In the genomic region with DNA sequence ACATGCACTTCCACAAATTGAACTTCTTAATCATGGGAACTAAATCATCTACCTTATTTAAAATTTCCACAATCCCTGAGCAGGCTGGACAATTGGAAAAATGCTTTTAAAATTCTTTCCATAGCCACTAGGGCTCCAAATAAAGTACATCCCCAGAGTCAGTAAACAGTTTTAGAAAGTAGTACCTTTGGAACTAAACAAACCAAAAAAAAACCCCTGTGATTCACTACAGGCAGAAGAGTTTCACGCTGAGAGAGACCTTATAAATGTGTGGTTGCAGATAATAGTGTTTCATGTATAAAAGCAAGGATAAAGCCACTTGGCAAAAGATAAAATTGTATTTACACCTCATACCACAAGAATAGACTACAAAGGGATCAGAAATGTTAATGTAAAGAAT, we compare ENCODE assay signal across 27 cellular contexts. TPM values are rescaled to one million over a fixed set of nuclear protein-coding genes. Genes with fewer than 3 reads are reported as not detected.
A peak's percentile ranks its signal among the peaks of the same experiment; 100 is the strongest.
DNase-seq lines count a peak whose midpoint lies in the region; TF ChIP-seq lines count a peak whose summit lies in the region.
"Had no signal": no experiment of that assay in that cellular context is flagged by ENCODE, and none has a peak within 500 bp of the region (broad histone marks: within the 10 kb centered on the region; RNA-seq: fewer than 3 reads in every experiment).

No MANE protein-coding gene starts in this region.

- H4K20me1 ChIP-seq in hepatocyte (ENCODE audit: insufficient read depth, poor library complexity, severe bottlenecking), result no peaks in the 10 kb centered on the region

- H3K4me3 ChIP-seq in hepatocyte, result no peak overlapping the region
- H3K4me3 ChIP-seq: ascending aorta, esophagus squamous epithelium, gastroesophageal sphincter, ovary, SK-N-MC had no signal

- DNase-seq in activated naive CD4-positive, alpha-beta T cell treated with anti-CD3 and anti-CD28 coated beads for 36 hours, result no peak
- no peak for DNase-seq in activated naive CD4-positive, alpha-beta T cell (lab: John Stamatoyannopoulos, UW)
- peak; percentile 38 for DNase-seq in HuH-7 (ENCODE audit: low spot score)
- no peak for DNase-seq in hepatocyte (ENCODE audit: low spot score)
- DNase-seq in type B pancreatic cell (ENCODE audit: extremely low spot score, unreplicated experiment), result no peak
- no peak for DNase-seq in NCI-H1417 (lab: John Stamatoyannopoulos, UW)
- DNase-seq in NCI-H1105 treated with DMSO at 0.1 percent for 48 hours (lab: John Stamatoyannopoulos, UW), result no peak
- no peak for DNase-seq in stimulated activated CD4-positive, alpha-beta T cell treated with anti-CD3 and anti-CD28 coated beads, Interleukin-4, amount 100 ng/mL, for 24 hours
- DNase-seq: activated CD4-positive, CD25-positive, alpha-beta regulatory T cell; activated naive CD4-positive, alpha-beta T cell treated with Interleukin-2 at 50 U/mL for 16 hours; cerebellar nuclear complex; DND-41; effector CD4-positive, alpha-beta T cell; esophagus squamous epithelium; H7; Kasumi-1; kidney; mesenchymal stem cell; naive B cell; NCI-H1092 treated with DMSO at 0.1 percent for 48 hours; NCI-H2107; NCI-H510A; ovary; right cardiac atrium had no signal

- no peaks in the 10 kb centered on the region for H3K9me2 ChIP-seq in hepatocyte (replicated peaks; ENCODE audit: insufficient read depth)

- CTCF ChIA-PET in activated naive CD4-positive, alpha-beta T cell treated with anti-CD3 and anti-CD28 coated beads for 36 hours (lab: Charles Lee), result interaction anchor here (0.9 kb wide), 1 partner anchor 760 kb away, joined by 3 read pairs; no protein-coding TSS in a partner anchor

- H2AFZ ChIP-seq in hepatocyte, result no peak overlapping the region

- H3K79me2 ChIP-seq in hepatocyte, result no peaks in the 10 kb centered on the region

- H3K4me1 ChIP-seq in hepatocyte (ENCODE audit: insufficient read depth), result peaks cover 8% of the 10 kb centered on the region
- H3K4me1 ChIP-seq: ascending aorta, gastroesophageal sphincter had no signal

- no peaks in the 10 kb centered on the region for H3K36me3 Mint-ChIP-seq in activated naive CD4-positive, alpha-beta T cell treated with anti-CD3 and anti-CD28 coated beads for 36 hours (ENCODE audit: low read depth)
- no peaks in the 10 kb centered on the region for H3K36me3 Mint-ChIP-seq in type B pancreatic cell
- H3K36me3 Mint-ChIP-seq: naive B cell had no signal

- H3K9me3 Mint-ChIP-seq in activated naive CD4-positive, alpha-beta T cell treated with anti-CD3 and anti-CD28 coated beads for 36 hours, result no peaks in the 10 kb centered on the region
- H3K9me3 Mint-ChIP-seq in type B pancreatic cell, result no peaks in the 10 kb centered on the region
- H3K9me3 Mint-ChIP-seq: naive B cell had no signal

- no peaks in the 10 kb centered on the region for H3K27me3 Mint-ChIP-seq in activated naive CD4-positive, alpha-beta T cell treated with anti-CD3 and anti-CD28 coated beads for 36 hours (ENCODE audit: low read depth)
- no peaks in the 10 kb centered on the region for H3K27me3 Mint-ChIP-seq in type B pancreatic cell

- H3K36me3 ChIP-seq in hepatocyte (replicated peaks; ENCODE audit: insufficient read depth, low read depth), result no peaks in the 10 kb centered on the region
- H3K36me3 ChIP-seq: ascending aorta, esophagus squamous epithelium, gastroesophageal sphincter, ovary had no signal

- peak overlapping the region; percentile 48 for H3K27ac Mint-ChIP-seq in activated naive CD4-positive, alpha-beta T cell treated with anti-CD3 and anti-CD28 coated beads for 36 hours
- no peak overlapping the region for H3K27ac Mint-ChIP-seq in type B pancreatic cell
- H3K27ac Mint-ChIP-seq: naive B cell had no signal

- no peak overlapping the region for H3K4me2 ChIP-seq in hepatocyte

- peaks cover 21% of the 10 kb centered on the region for H3K4me1 Mint-ChIP-seq in activated naive CD4-positive, alpha-beta T cell treated with anti-CD3 and anti-CD28 coated beads for 36 hours (ENCODE audit: low read depth)
- H3K4me1 Mint-ChIP-seq in type B pancreatic cell (ENCODE audit: unreplicated experiment), result peaks cover 5% of the 10 kb centered on the region
- H3K4me1 Mint-ChIP-seq: naive B cell had no signal

- H3K4me3 Mint-ChIP-seq in activated naive CD4-positive, alpha-beta T cell treated with anti-CD3 and anti-CD28 coated beads for 36 hours, result no peak overlapping the region
- no peak overlapping the region for H3K4me3 Mint-ChIP-seq in type B pancreatic cell
- H3K4me3 Mint-ChIP-seq: naive B cell had no signal

- peak; percentile 10 for TF ChIP-seq CTCF in hepatocyte (IDR thresholded peaks at IDR 0.05; ENCODE audit: poor library complexity)
- TF ChIP-seq CTCF in type B pancreatic cell (conservative IDR thresholded peaks at IDR 0.05), result peak; percentile 41

- 38% methylated on average over 1 of the region's 1 CpG for WGBS in hepatocyte (ENCODE audit: low lambda C conversion rate, missing lambda C conversion rate)

- H3K27ac ChIP-seq in hepatocyte, result no peak overlapping the region
- H3K27ac ChIP-seq: ascending aorta, esophagus squamous epithelium, gastroesophageal sphincter, ovary, SK-N-MC had no signal

- H3K9me3 ChIP-seq in hepatocyte (ENCODE audit: low read depth), result no peaks in the 10 kb centered on the region
- H3K9me3 ChIP-seq: ascending aorta, esophagus squamous epithelium, gastroesophageal sphincter, ovary had no signal

- intact Hi-C loops in activated naive CD4-positive, alpha-beta T cell treated with anti-CD3 and anti-CD28 coated beads for 36 hours (cut with micrococcal nuclease), result loop anchor here (1.0 kb wide), 2 partner anchors 11 to 64 kb away; no protein-coding TSS in a partner anchor

- no peaks in the 10 kb centered on the region for H3K27me3 ChIP-seq in hepatocyte
- H3K27me3 ChIP-seq: ascending aorta, esophagus squamous epithelium, gastroesophageal sphincter, ovary had no signal

RNA-seq across cellular contexts. Expression of gene HMGCR, which starts 11.8 kb away (rescaled TPM):
- total RNA-seq in activated naive CD4-positive, alpha-beta T cell treated with anti-CD3 and anti-CD28 coated beads for 36 hours, result 10 to 100 TPM; 61.7 to 67.5 TPM
- total RNA-seq in hepatocyte, result 207 and 208 TPM in 2 replicates
- 70.2 and 76.1 TPM in 2 replicates for polyA plus RNA-seq in hepatocyte
- total RNA-seq in type B pancreatic cell (ENCODE audit: low replicate concordance), result 111 and 134 TPM in 2 replicates
